12 cellular contexts compared by ENCODE assay signal in the genomic region with DNA sequence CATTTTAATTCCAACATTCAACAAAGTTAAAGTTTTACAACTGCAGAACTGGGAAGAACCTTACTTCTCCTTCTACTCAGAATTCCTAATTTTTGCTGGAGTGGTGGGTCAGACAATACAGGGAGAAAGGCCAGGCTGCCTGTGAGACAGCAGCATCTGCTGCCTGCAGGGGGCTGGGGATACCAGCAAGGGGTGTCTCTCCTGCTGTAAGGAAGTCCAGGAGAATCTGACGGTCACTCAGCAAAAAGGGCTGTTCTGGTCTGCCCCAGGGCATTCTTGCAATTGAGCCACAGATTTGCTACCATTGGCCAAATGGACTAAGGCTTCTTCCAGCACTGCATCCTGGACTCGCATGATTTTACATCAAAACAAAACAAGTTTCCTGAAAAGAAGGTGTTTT.
DNase-seq lines count a peak whose midpoint lies in the region; ATAC-seq and TF ChIP-seq lines count a peak whose summit lies in the region.
"Had no signal": no experiment of that assay in that cellular context is flagged by ENCODE, and none has a peak within 500 bp of the region (broad histone marks: within the 10 kb centered on the region; RNA-seq: fewer than 3 reads in every experiment).

No MANE protein-coding gene starts in this region.

- intact Hi-C loops in heart right ventricle (cut with DNase I) = no loop called here
- intact Hi-C loops in stomach (cut with DNase I; ENCODE audit: low total_unique reads) = no loop called here
- intact Hi-C loops in natural killer cell (cut with micrococcal nuclease) = no loop called here

- no peaks in the 10 kb centered on the region for H3K36me3 ChIP-seq in cardiac muscle cell
- no peaks in the 10 kb centered on the region for H3K36me3 ChIP-seq in heart right ventricle
- no peaks in the 10 kb centered on the region for H3K36me3 ChIP-seq in stomach
- H3K36me3 ChIP-seq: upper lobe of left lung had no signal

- H3K27me3 Mint-ChIP-seq in type B pancreatic cell (peaks cover 10% of the 10 kb centered on the region), natural killer cell (ENCODE audit: low read depth in 2 of 2) (peaks cover 0 to 3% of the 10 kb centered on the region in 2 donors)

- no peak for TF ChIP-seq POLR2A in stomach (IDR thresholded peaks at IDR 0.05)

- TF ChIP-seq CTCF in cardiac muscle cell (IDR thresholded peaks at IDR 0.05; ENCODE audit: low read depth, low read length) (peak; percentile 34), heart right ventricle (IDR thresholded peaks at IDR 0.05) (no peak), astrocyte of the spinal cord (IDR thresholded peaks at IDR 0.05; ENCODE audit: low read depth, low read length) (peak; percentile 33), type B pancreatic cell (conservative IDR thresholded peaks at IDR 0.05) (peak; percentile 58), stomach (IDR thresholded peaks at IDR 0.05) (no peak), natural killer cell (IDR thresholded peaks at IDR 0.05) (no peak)

- H3K27me3 ChIP-seq in cardiac muscle cell (no peaks in the 10 kb centered on the region), heart right ventricle (no peaks in the 10 kb centered on the region), stomach (no peaks in the 10 kb centered on the region)
- H3K27me3 ChIP-seq: upper lobe of left lung had no signal

- WGBS in heart right ventricle, 2 donors = 77 to 83% methylated on average over 2 of the region's 2 CpGs
- whole genome bisulfite sequencing in stomach, 5 donors = 79 to 89% (median 88%) methylated on average over 2 of the region's 2 CpGs

- ATAC-seq in heart right ventricle = no peak
- no peak for ATAC-seq in stimulated activated effector memory CD8-positive, alpha-beta T cell treated with anti-CD3 and anti-CD28 coated beads, Interleukin-12 subunit alpha, Interleukin-12 subunit beta, amount 100 ng/mL, for 72 hours
- no peak for ATAC-seq in natural killer cell

- no peaks in the 10 kb centered on the region for H3K9me3 ChIP-seq in cardiac muscle cell (ENCODE audit: low read depth)
- peaks cover 0 to 8% (median 0%) of the 10 kb centered on the region in 11 donors for H3K9me3 ChIP-seq in heart right ventricle
- peaks cover 0 to 13% (median 4%) of the 10 kb centered on the region in 4 donors for H3K9me3 ChIP-seq in stomach
- H3K9me3 ChIP-seq: upper lobe of left lung had no signal

- DNase-seq in cardiac muscle cell (ENCODE audit: low read depth in 1 of 2, low spot score in 1 of 2) = peak in 1 of 2 donors; percentile 51
- DNase-seq in heart right ventricle = no peak
- no peak for DNase-seq in astrocyte of the spinal cord (ENCODE audit: low read depth, low spot score)
- peak; percentile 95 for DNase-seq in islet precursor cell
- DNase-seq in type B pancreatic cell (ENCODE audit: extremely low spot score, unreplicated experiment) = no peak
- DNase-seq in stomach = no peak
- DNase-seq in stimulated activated effector memory CD8-positive, alpha-beta T cell treated with anti-CD3 and anti-CD28 coated beads, Interleukin-12 subunit alpha, Interleukin-12 subunit beta, amount 100 ng/mL, for 72 hours (ENCODE audit: low spot score in 2 of 2) = no peak
- no peak for DNase-seq in natural killer cell
- DNase-seq: activated T-cell treated with anti-CD3 and anti-CD28 coated beads, Interleukin-2, amount 50 U/mL, for 1 hour; effector CD4-positive, alpha-beta T cell; NCI-H2171; upper lobe of left lung had no signal

- H3K36me3 Mint-ChIP-seq in type B pancreatic cell (no peaks in the 10 kb centered on the region), natural killer cell (no peaks in the 10 kb centered on the region)
- no peaks in the 10 kb centered on the region for H3K36me3 Mint-ChIP-seq in stimulated activated effector memory CD8-positive, alpha-beta T cell treated with anti-CD3 and anti-CD28 coated beads, Interleukin-12 subunit alpha, Interleukin-12 subunit beta, amount 100 ng/mL, for 72 hours

- H3K4me3 Mint-ChIP-seq in type B pancreatic cell (peak overlapping the region; percentile 47), natural killer cell (no peak overlapping the region)
- H3K4me3 Mint-ChIP-seq in stimulated activated effector memory CD8-positive, alpha-beta T cell treated with anti-CD3 and anti-CD28 coated beads, Interleukin-12 subunit alpha, Interleukin-12 subunit beta, amount 100 ng/mL, for 72 hours = no peak overlapping the region

- H3K4me1 Mint-ChIP-seq in type B pancreatic cell (ENCODE audit: unreplicated experiment) (peaks cover 48% of the 10 kb centered on the region), natural killer cell (no peaks in the 10 kb centered on the region)
- no peaks in the 10 kb centered on the region for H3K4me1 Mint-ChIP-seq in stimulated activated effector memory CD8-positive, alpha-beta T cell treated with anti-CD3 and anti-CD28 coated beads, Interleukin-12 subunit alpha, Interleukin-12 subunit beta, amount 100 ng/mL, for 72 hours

- H3K27ac Mint-ChIP-seq in type B pancreatic cell = peak overlapping the region; percentile 60
- H3K27ac Mint-ChIP-seq in stimulated activated effector memory CD8-positive, alpha-beta T cell treated with anti-CD3 and anti-CD28 coated beads, Interleukin-12 subunit alpha, Interleukin-12 subunit beta, amount 100 ng/mL, for 72 hours = no peak overlapping the region
- no peak overlapping the region for H3K27ac Mint-ChIP-seq in natural killer cell

- H3K4me1 ChIP-seq in cardiac muscle cell (ENCODE audit: low read depth) (peaks cover 38% of the 10 kb centered on the region), heart right ventricle (peaks cover 4 to 43% (median 21%) of the 10 kb centered on the region in 9 donors), stomach (peaks cover 0 to 12% (median 6%) of the 10 kb centered on the region in 4 donors)
- H3K4me1 ChIP-seq: upper lobe of left lung had no signal

- TF ChIP-seq EP300 in stomach (IDR thresholded peaks at IDR 0.05) = no peak

- H3K27ac ChIP-seq in cardiac muscle cell = peak overlapping the region; percentile 72
- no peak overlapping the region for H3K27ac ChIP-seq in heart right ventricle
- H3K27ac ChIP-seq in stomach = no peak overlapping the region

- H3K4me3 ChIP-seq in cardiac muscle cell (no peak overlapping the region), heart right ventricle (no peak overlapping the region), astrocyte of the spinal cord (ENCODE audit: low read depth, low read length) (no peak overlapping the region), stomach (no peak overlapping the region)
- H3K4me3 ChIP-seq: upper lobe of left lung had no signal

- H3K9me3 Mint-ChIP-seq in type B pancreatic cell = no peaks in the 10 kb centered on the region
- H3K9me3 Mint-ChIP-seq in stimulated activated effector memory CD8-positive, alpha-beta T cell treated with anti-CD3 and anti-CD28 coated beads, Interleukin-12 subunit alpha, Interleukin-12 subunit beta, amount 100 ng/mL, for 72 hours = peaks cover 12% of the 10 kb centered on the region
- H3K9me3 Mint-ChIP-seq in natural killer cell = peaks cover 10 to 12% of the 10 kb centered on the region in 2 donors

- in situ Hi-C loops in astrocyte of the spinal cord (cut with HindIII; ENCODE audit: low sequenced_read_pairs) = no loop called here

Comparison
In these comparisons a context has a peak if more than half of its experiments do, and no peak if none do; other contexts are left out.
1. CTCF ChIP-seq: peak in cardiac muscle cell (single experiment), astrocyte of the spinal cord (single experiment) and type B pancreatic cell (single experiment); none in heart right ventricle (0 of 9), stomach (0 of 7) and natural killer cell (single experiment).